ENCODE assay signal across 8 cellular contexts in the genomic region with DNA sequence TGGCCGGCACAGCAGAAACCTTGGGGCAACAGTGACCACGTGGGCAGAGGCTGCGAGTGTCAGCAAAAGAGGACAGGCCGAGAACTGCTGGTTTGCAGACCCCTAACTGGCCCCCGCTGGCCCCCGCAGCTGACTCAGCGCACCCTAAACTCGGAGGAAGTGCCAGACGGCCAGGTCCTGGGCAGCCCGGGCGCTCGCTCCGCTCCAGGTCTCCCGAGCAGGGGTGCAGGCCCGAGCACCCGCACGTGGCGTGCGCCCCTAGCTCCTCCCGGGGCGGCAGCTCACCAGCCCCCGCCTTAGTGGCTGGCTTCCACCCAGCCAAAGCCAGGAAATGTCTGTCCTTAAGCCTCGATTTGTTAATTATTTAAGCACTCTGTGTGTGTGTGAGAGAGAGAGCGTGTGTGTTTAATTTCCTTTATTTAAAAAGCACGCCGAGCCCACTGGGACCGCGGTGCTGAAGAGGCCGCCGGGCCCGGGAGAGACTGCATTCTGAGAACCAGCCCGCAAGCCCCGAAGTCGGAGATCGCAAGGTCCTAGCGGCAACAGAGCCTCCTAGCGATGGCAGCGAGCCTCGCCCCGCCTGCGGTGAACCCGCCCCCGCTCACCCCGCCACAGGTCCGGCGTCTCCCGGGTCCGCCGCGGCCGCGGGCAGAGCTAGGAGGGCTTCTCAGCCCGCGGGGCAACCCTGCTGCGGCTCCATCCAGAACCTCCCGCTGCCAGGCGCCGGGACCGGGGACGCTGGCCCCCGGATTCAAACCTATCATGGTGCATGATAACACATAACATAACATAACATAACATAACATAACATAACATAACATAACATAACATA. TPM values are rescaled to one million over a fixed set of nuclear protein-coding genes. Genes with fewer than 3 reads are reported as not detected.
DNase-seq lines count a peak whose midpoint lies in the region; ATAC-seq and TF ChIP-seq lines count a peak whose summit lies in the region.

No MANE protein-coding gene starts in this region.

- H3K4me1 Mint-ChIP-seq in T-helper 1 cell treated with Interleukin-12 subunit alpha and Interleukin-12 subunit beta and Interleukin-4 antibody, amounts not matched to agents 30 μg/mL and 1 μg/mL, for 36 hours (ENCODE audit: low read depth) = peaks cover 11% of the 10 kb centered on the region

- H3K4me3 ChIP-seq in HUES6 (ENCODE audit: low read depth, low read length) = peak overlapping the region; percentile 53
- peak overlapping the region; percentile 72 to 78 for H3K4me3 ChIP-seq in ascending aorta
- H3K4me3 ChIP-seq in hepatocyte = peak overlapping the region; percentile 46
- H3K4me3 ChIP-seq in rectal smooth muscle tissue (ENCODE audit: low read length) = peak overlapping the region; percentile 71
- peak overlapping the region; percentile 53 for H3K4me3 ChIP-seq in vagina

- WGBS in hepatocyte (ENCODE audit: low lambda C conversion rate, missing lambda C conversion rate) = 16% methylated on average over 56 of the region's 61 CpGs

- peak overlapping the region; percentile 92 for H2AFZ ChIP-seq in hepatocyte

- peak; percentile 91 for ATAC-seq in GM21447 (IDR thresholded peaks at IDR 0.05; ENCODE audit: unreplicated experiment)

- H3K27me3 ChIP-seq in HUES6 (ENCODE audit: control insufficient read depth, insufficient read depth, low read length) (no peaks in the 10 kb centered on the region), ascending aorta (no peaks in the 10 kb centered on the region), hepatocyte (no peaks in the 10 kb centered on the region), rectal smooth muscle tissue (ENCODE audit: control insufficient read depth, insufficient read depth, low read length) (peaks cover 2% of the 10 kb centered on the region), vagina (no peaks in the 10 kb centered on the region)

- intact Hi-C loops in ascending aorta (cut with DNase I) = no loop called here
- intact Hi-C loops in vagina (cut with DNase I) = no loop called here

- H3K4me1 ChIP-seq in HUES6 (ENCODE audit: control insufficient read depth, insufficient read depth, low read length) = peaks cover 13% of the 10 kb centered on the region; the same call in 1 of the 2 replicates
- peaks cover 0 to 7% of the 10 kb centered on the region in 2 donors for H3K4me1 ChIP-seq in ascending aorta
- H3K4me1 ChIP-seq in hepatocyte (ENCODE audit: insufficient read depth) = peaks cover 5% of the 10 kb centered on the region
- H3K4me1 ChIP-seq in rectal smooth muscle tissue (ENCODE audit: control insufficient read depth, insufficient read depth, low read length) = no peaks in the 10 kb centered on the region
- H3K4me1 ChIP-seq in vagina = peaks cover 9% of the 10 kb centered on the region

- H3K27ac ChIP-seq in HUES6 (ENCODE audit: low read depth, low read length) (no peak overlapping the region), ascending aorta (peak overlapping the region in 1 of 2 donors; percentile 41), hepatocyte (no peak overlapping the region), rectal smooth muscle tissue (ENCODE audit: low read depth, low read length) (no peak overlapping the region), vagina (peak overlapping the region; percentile 30)

- H3K27ac Mint-ChIP-seq in T-helper 1 cell treated with Interleukin-12 subunit alpha and Interleukin-12 subunit beta and Interleukin-4 antibody, amounts not matched to agents 30 μg/mL and 1 μg/mL, for 36 hours = peak overlapping the region; percentile 61

- H3K9me3 ChIP-seq in HUES6 (ENCODE audit: control insufficient read depth, insufficient read depth, low read depth, low read length) (no peaks in the 10 kb centered on the region), ascending aorta (no peaks in the 10 kb centered on the region), hepatocyte (ENCODE audit: low read depth) (no peaks in the 10 kb centered on the region), vagina (no peaks in the 10 kb centered on the region)

- no peaks in the 10 kb centered on the region for H3K9me2 ChIP-seq in hepatocyte (replicated peaks; ENCODE audit: insufficient read depth)

- peak overlapping the region; percentile 67 for H3K9ac ChIP-seq in HUES6 (ENCODE audit: low read length)
- H3K9ac ChIP-seq in rectal smooth muscle tissue (ENCODE audit: low read length) = peak overlapping the region; percentile 38

- DNase-seq in DMS53 treated with DMSO at 0.1 percent for 48 hours (lab: John Stamatoyannopoulos, UW; ENCODE audit: unreplicated experiment) (peak; percentile 36), ascending aorta (ENCODE audit: low spot score in 2 of 2) (peak in 1 of 2 donors; percentile 78), hepatocyte (ENCODE audit: low spot score) (peak; percentile 88), vagina (ENCODE audit: extremely low spot score in 2 of 2) (no peak)

- TF ChIP-seq CTCF in ascending aorta (IDR thresholded peaks at IDR 0.05) = peak; percentile 37 to 55 (median 41)
- peak; percentile 57 for TF ChIP-seq CTCF in hepatocyte (IDR thresholded peaks at IDR 0.05; ENCODE audit: poor library complexity)
- peak in 1 of 3 experiments; percentile 12 for TF ChIP-seq CTCF in vagina (IDR thresholded peaks at IDR 0.05)

- no peak for TF ChIP-seq POLR2A in vagina (IDR thresholded peaks at IDR 0.05)

- H3K9me3 Mint-ChIP-seq in T-helper 1 cell treated with Interleukin-12 subunit alpha and Interleukin-12 subunit beta and Interleukin-4 antibody, amounts not matched to agents 30 μg/mL and 1 μg/mL, for 36 hours = no peaks in the 10 kb centered on the region

- no peaks in the 10 kb centered on the region for H4K20me1 ChIP-seq in hepatocyte (ENCODE audit: insufficient read depth, poor library complexity, severe bottlenecking)

- H3K36me3 ChIP-seq in HUES6 (ENCODE audit: control insufficient read depth, insufficient read depth, low read length) = no peaks in the 10 kb centered on the region
- no peaks in the 10 kb centered on the region for H3K36me3 ChIP-seq in ascending aorta
- H3K36me3 ChIP-seq in hepatocyte (replicated peaks; ENCODE audit: insufficient read depth, low read depth) = no peaks in the 10 kb centered on the region
- H3K36me3 ChIP-seq in rectal smooth muscle tissue (ENCODE audit: control insufficient read depth, insufficient read depth, low read length) = no peaks in the 10 kb centered on the region
- H3K36me3 ChIP-seq in vagina = no peaks in the 10 kb centered on the region

- H3K79me2 ChIP-seq in hepatocyte = no peaks in the 10 kb centered on the region

- H3K4me2 ChIP-seq in hepatocyte = peak overlapping the region; percentile 89

- H3K4me3 Mint-ChIP-seq in T-helper 1 cell treated with Interleukin-12 subunit alpha and Interleukin-12 subunit beta and Interleukin-4 antibody, amounts not matched to agents 30 μg/mL and 1 μg/mL, for 36 hours = peak overlapping the region; percentile 87

- peaks cover 38% of the 10 kb centered on the region for H3K27me3 Mint-ChIP-seq in T-helper 1 cell treated with Interleukin-12 subunit alpha and Interleukin-12 subunit beta and Interleukin-4 antibody, amounts not matched to agents 30 μg/mL and 1 μg/mL, for 36 hours (ENCODE audit: low read depth)

- H3K36me3 Mint-ChIP-seq in T-helper 1 cell treated with Interleukin-12 subunit alpha and Interleukin-12 subunit beta and Interleukin-4 antibody, amounts not matched to agents 30 μg/mL and 1 μg/mL, for 36 hours (ENCODE audit: low read depth) = no peaks in the 10 kb centered on the region

RNA-seq across cellular contexts. Expression of a gene that starts 45.9 kb away (rescaled TPM):
- 34.5 TPM for total RNA-seq in ascending aorta
- 43.6 and 43.7 TPM in 2 replicates for total RNA-seq in hepatocyte
- polyA plus RNA-seq in hepatocyte = 18.9 and 26.7 TPM in 2 replicates
- 15.0 TPM for total RNA-seq in vagina

Comparison
In these comparisons a context has a peak if more than half of its experiments do, and no peak if none do; other contexts are left out.
1. DNase-seq: peak in DMS53 treated with DMSO at 0.1 percent for 48 hours (single experiment) and hepatocyte (single experiment); none in vagina (0 of 2).
2. Peak in every context shown above with its lines, with median percentiles within 50 percentile points of each other: H3K4me3 ChIP-seq.